8 cellular contexts compared by ENCODE assay signal in genomic region chr1:244730153-244730933, GRCh38.
A peak's percentile ranks its signal among the peaks of the same experiment; 100 is the strongest.
DNase-seq lines count a peak whose midpoint lies in the region; ATAC-seq, FAIRE-seq and TF ChIP-seq lines count a peak whose summit lies in the region.

No MANE protein-coding gene starts in this region.

- H3K4me1 Mint-ChIP-seq in T-helper 17 cell: peaks cover 5% of the 10 kb centered on the region

- no peak for TF ChIP-seq RAD21 in HepG2 (CRISPR knock-in tag; IDR thresholded peaks at IDR 0.05)

- CTCF ChIA-PET in BJ (lab: Yijun Ruan, JAX): no interaction called here
- CTCF ChIA-PET in HepG2 (lab: Yijun Ruan, JAX; ENCODE audit: low intra/inter-chr PET ratio, low total read pairs): no interaction called here

- H3K36me3 ChIP-seq in BJ (ENCODE audit: control insufficient read depth, insufficient read depth, low read length) (no peaks in the 10 kb centered on the region), HepG2 (replicated peaks in 1 of 2; ENCODE audit: control insufficient read depth in 1 of 2, insufficient read depth in 2 of 2, low read length in 2 of 2) (no peaks in the 10 kb centered on the region)

- TF ChIP-seq EP300 in HepG2 (IDR thresholded peaks at IDR 0.05; ENCODE audit: low read depth in 2 of 2, low read length in 2 of 2) (no peak), HepG2 (CRISPR knock-in tag; IDR thresholded peaks at IDR 0.05; ENCODE audit: borderline replicate concordance) (no peak)

- peaks cover 11% of the 10 kb centered on the region for H3K27me3 Mint-ChIP-seq in T-helper 17 cell

- H3K4me1 ChIP-seq in HepG2 (ENCODE audit: insufficient read depth, low read length): peaks cover 9% of the 10 kb centered on the region

- peak overlapping the region; percentile 92 for H3K4me2 ChIP-seq in HepG2 (ENCODE audit: low read depth, low read length)

- H3K27ac ChIP-seq in dorsolateral prefrontal cortex: peak overlapping the region in 7 of 59 donors; percentile 36 to 68 (median 46)
- no peak overlapping the region for H3K27ac ChIP-seq in HepG2 (ENCODE audit: extremely low read length, insufficient read depth, low read length)

- H3K27ac Mint-ChIP-seq in T-helper 17 cell: peak overlapping the region; percentile 68

- no peaks in the 10 kb centered on the region for H3K36me3 Mint-ChIP-seq in T-helper 17 cell (ENCODE audit: low read depth)

- H3K4me3 ChIP-seq in BJ (ENCODE audit: low read depth, low read length) (peak overlapping the region; percentile 45), dorsolateral prefrontal cortex (peak overlapping the region; percentile 44 to 83 (median 63)), HepG2 (replicated peaks in 1 of 3; ENCODE audit: insufficient read depth in 1 of 3, low read depth in 2 of 3, low read length in 3 of 3) (peak overlapping the region; percentile 55 to 67 (median 58); a peak in 5 of 6 replicates)

- H3K4me3 Mint-ChIP-seq in T-helper 17 cell: peak overlapping the region; percentile 90

- no TSS peak for BruUV-seq in HepG2 (replicated peaks; lab: Mats Ljungman, UMichigan)

- no peak for TF ChIP-seq CTCF in BJ (IDR thresholded peaks at IDR 0.05; ENCODE audit: insufficient read depth, low read depth, low read length)
- no peak for TF ChIP-seq CTCF in dorsolateral prefrontal cortex (IDR thresholded peaks at IDR 0.05 in 54 of 56, conservative IDR thresholded peaks at IDR 0.05 in 2 of 56; ENCODE audit: low read depth in 1 of 56, partially characterized antibody in 56 of 56)
- no peak for TF ChIP-seq CTCF in HepG2 (CRISPR knock-in tag; IDR thresholded peaks at IDR 0.05)

- in situ Hi-C loops in HepG2 (cut with HindIII; ENCODE audit: extremely low pct_ligation_motif_present, low pct_unique_long_range_greater_than_20kb): no loop called here

- POLR2A ChIA-PET in BJ (lab: Charles Lee): interaction anchor here (0.6 kb wide), 1 partner anchor 10 kb away, joined by 4 read pairs; no protein-coding TSS in a partner anchor
- POLR2A ChIA-PET in HepG2 (lab: Yijun Ruan, JAX): no interaction called here

- no peak for TF ChIP-seq POLR2A in HepG2 (IDR thresholded peaks at IDR 0.05; ENCODE audit: insufficient read depth in 1 of 2, low read depth in 2 of 2, low read length in 2 of 2)

- H3K27me3 ChIP-seq in BJ (ENCODE audit: control insufficient read depth, insufficient read depth, low read length) (no peaks in the 10 kb centered on the region; the same call in 1 of the 2 replicates), dorsolateral prefrontal cortex (no peaks in the 10 kb centered on the region), HepG2 (ENCODE audit: control insufficient read depth in 1 of 2, insufficient read depth in 2 of 2, low read length in 2 of 2) (peaks cover 0 to 35% of the 10 kb centered on the region in 2 experiments; a peak in 3 of 5 replicates)

- DNase-seq in BJ (ENCODE audit: low read depth) (no peak), HCEC 1CT (peak; percentile 2), T-helper 17 cell (no peak), dorsolateral prefrontal cortex (peak in 5 of 10 donors; percentile 17 to 68 (median 40)), HepG2 (ENCODE audit: low spot score) (no peak), epidermal melanocyte (ENCODE audit: insufficient read length, low spot score) (no peak), NCI-H2196 treated with DMSO at 0.1 percent for 48 hours (lab: John Stamatoyannopoulos, UW; ENCODE audit: unreplicated experiment) (no peak)
- peak; percentile 18 to 24 for DNase-seq in stimulated activated CD4-positive, alpha-beta T cell treated with anti-CD3 and anti-CD28 coated beads, Interleukin-4, amount 100 ng/mL, for 48 hours (ENCODE audit: low read depth in 2 of 2)

- 2% methylated on average over 35 of the region's 94 CpGs for WGBS in HepG2 (ENCODE audit: low lambda C conversion rate)

- FAIRE-seq in HepG2 (lab: Jason Lieb, UNC): no peak

- peak; percentile 73 for ATAC-seq in T-helper 17 cell
- ATAC-seq in HepG2: peak; percentile 76

- no peak overlapping the region for H3K9ac ChIP-seq in HepG2 (ENCODE audit: insufficient read depth, low read depth, low read length)

- H3K9me3 ChIP-seq in T-helper 17 cell (ENCODE audit: control insufficient read depth, low read length, poor library complexity, severe bottlenecking) (no peaks in the 10 kb centered on the region), HepG2 (ENCODE audit: low read length) (peaks cover 4% of the 10 kb centered on the region; the same call in 1 of the 2 replicates)

- intact Hi-C loops in dorsolateral prefrontal cortex (cut with DNase I): no loop called here
- intact Hi-C loops in HepG2 (cut with micrococcal nuclease; ENCODE audit: unreplicated experiment): no loop called here

- H3K79me2 ChIP-seq in HepG2 (ENCODE audit: insufficient read depth, low read length): no peaks in the 10 kb centered on the region

- H2AFZ ChIP-seq in HepG2 (ENCODE audit: low read length): peak overlapping the region; percentile 54

- H4K20me1 ChIP-seq in HepG2 (ENCODE audit: insufficient read depth, low read length): no peaks in the 10 kb centered on the region

TF ChIP-seq in HepG2, 621 proteins besides CTCF, POLR2A, EP300 and RAD21 (continues in another document):
- no peak for TF ChIP-seq ZMYM4 (CRISPR knock-in tag; IDR thresholded peaks at IDR 0.05)
- TF ChIP-seq ZNF770 (CRISPR knock-in tag; IDR thresholded peaks at IDR 0.05): 0 out of 2 replicates have a peak, but pooled peaks have one; percentile 38
- no peak for TF ChIP-seq TARDBP (CRISPR knock-in tag; IDR thresholded peaks at IDR 0.05)
- TF ChIP-seq HNRNPLL (IDR thresholded peaks at IDR 0.05; ENCODE audit: low read depth, low read length, poor library complexity, severe bottlenecking): no peak
- TF ChIP-seq PHF8 (CRISPR knock-in tag; IDR thresholded peaks at IDR 0.05): peak; percentile 57
- no peak for TF ChIP-seq E2F1 (CRISPR knock-in tag; IDR thresholded peaks at IDR 0.05)
- no peak for TF ChIP-seq HOXA7 (CRISPR knock-in tag; IDR thresholded peaks at IDR 0.05)
- no peak for TF ChIP-seq ONECUT2 (CRISPR knock-in tag; IDR thresholded peaks at IDR 0.05)
- no peak for TF ChIP-seq PBX2 (CRISPR knock-in tag; IDR thresholded peaks at IDR 0.05)
- TF ChIP-seq SNAPC5 (CRISPR knock-in tag; IDR thresholded peaks at IDR 0.05; ENCODE audit: borderline replicate concordance): no peak
- TF ChIP-seq RBM22 (optimal IDR thresholded peaks at IDR 0.05; ENCODE audit: low read length): no peak
- no peak for TF ChIP-seq ZNF552 (CRISPR knock-in tag; IDR thresholded peaks at IDR 0.05; ENCODE audit: borderline replicate concordance)
- no peak for TF ChIP-seq REXO4 (CRISPR knock-in tag; IDR thresholded peaks at IDR 0.05; ENCODE audit: borderline replicate concordance)
- no peak for TF ChIP-seq SSRP1 (CRISPR knock-in tag; IDR thresholded peaks at IDR 0.05)
- no peak for TF ChIP-seq THAP7 (CRISPR knock-in tag; IDR thresholded peaks at IDR 0.05)
- no peak for TF ChIP-seq ZNF282 (IDR thresholded peaks at IDR 0.05; ENCODE audit: partially characterized antibody)
- TF ChIP-seq BHLHE40 (IDR thresholded peaks at IDR 0.05; ENCODE audit: low read length): no peak
- TF ChIP-seq ZNF468 (CRISPR knock-in tag; IDR thresholded peaks at IDR 0.05): no peak
- no peak for TF ChIP-seq ZNF3 (CRISPR knock-in tag; IDR thresholded peaks at IDR 0.05)

Comparison
In these comparisons a context has a peak if more than half of its experiments do, and no peak if none do; other contexts are left out.
1. DNase-seq: peak in HCEC 1CT (single experiment) and stimulated activated CD4-positive, alpha-beta T cell treated with anti-CD3 and anti-CD28 coated beads, Interleukin-4, amount 100 ng/mL, for 48 hours (2 of 2); none in BJ (single experiment), T-helper 17 cell (0 of 3), HepG2 (single experiment), epidermal melanocyte (single experiment) and NCI-H2196 treated with DMSO at 0.1 percent for 48 hours (single experiment).
2. Peak in every context shown above with its lines, with median percentiles within 50 percentile points of each other: H3K4me3 ChIP-seq.